ENCODE assay signal across 10 cellular contexts in genomic region chr13:45728759-45729158, GRCh38. TPM values are rescaled to one million over a fixed set of nuclear protein-coding genes. Genes with fewer than 3 reads are reported as not detected.
DNase-seq lines count a peak whose midpoint lies in the region; ATAC-seq and TF ChIP-seq lines count a peak whose summit lies in the region.
"Had no signal": no experiment of that assay in that cellular context is flagged by ENCODE, and none has a peak within 500 bp of the region (broad histone marks: within the 10 kb centered on the region; RNA-seq: fewer than 3 reads in every experiment).

No MANE protein-coding gene starts in this region.

- H3K4me3 ChIP-seq in HFF-Myc (replicated peaks; ENCODE audit: low read depth, low read length), result no peak overlapping the region
- no peak overlapping the region for H3K4me3 ChIP-seq in sigmoid colon

- no peaks in the 10 kb centered on the region for H3K27me3 ChIP-seq in sigmoid colon

- intact Hi-C loops in sigmoid colon (cut with DNase I), result no loop called here

- no peak for TF ChIP-seq POLR2A in sigmoid colon (IDR thresholded peaks at IDR 0.05)

- WGBS in sigmoid colon, 2 donors, result 62% methylated on average over 6 of the region's 6 CpGs

- POLR2A ChIA-PET in GM10248 (lab: Yijun Ruan, JAX), result no interaction called here

- no peak for ATAC-seq in GM21723 (IDR thresholded peaks at IDR 0.05; ENCODE audit: unreplicated experiment)
- ATAC-seq: naive thymus-derived CD4-positive, alpha-beta T cell had no signal

- no peak for TF ChIP-seq EP300 in sigmoid colon (IDR thresholded peaks at IDR 0.05)

- TF ChIP-seq CTCF in GM10248 (IDR thresholded peaks at IDR 0.05; ENCODE audit: control extremely low read depth, extremely low read depth, low read depth, missing control alignments) (peak; percentile 36), HFF-Myc (IDR thresholded peaks at IDR 0.05; ENCODE audit: low read depth, low read length, missing control alignments) (peak; percentile 13), sigmoid colon (IDR thresholded peaks at IDR 0.05) (no peak)

- no peaks in the 10 kb centered on the region for H3K4me1 ChIP-seq in sigmoid colon

- DNase-seq in GM10248 (ENCODE audit: extremely low spot score) (peak; percentile 34), HFF-Myc (ENCODE audit: extremely low read depth, low read depth) (no peak), RPMI8226 (peak; percentile 61), iPS-NIHi7 (ENCODE audit: extremely low spot score) (peak; percentile 84), NCI-H345 (lab: John Stamatoyannopoulos, UW) (no peak), NCI-H510A (lab: John Stamatoyannopoulos, UW) (no peak), sigmoid colon (no peak)
- DNase-seq: naive thymus-derived CD4-positive, alpha-beta T cell had no signal

- H3K36me3 ChIP-seq in sigmoid colon, result no peaks in the 10 kb centered on the region

- CTCF ChIA-PET in GM10248 (lab: Yijun Ruan, JAX), result interaction anchor here (0.8 to 3.0 kb wide), 11 partner anchors 10 to 218 kb away, joined by 3 to 18 read pairs (median 3); no protein-coding TSS in a partner anchor

- no peak overlapping the region for H3K27ac ChIP-seq in sigmoid colon

- H3K9me3 ChIP-seq in sigmoid colon, result no peaks in the 10 kb centered on the region

RNA-seq across cellular contexts. Expression of gene CBY2, which starts 26.6 kb away (rescaled TPM):
- total RNA-seq in sigmoid colon, result not detected
- not detected for polyA plus RNA-seq in sigmoid colon
- total RNA-seq: naive thymus-derived CD4-positive, alpha-beta T cell; T-helper 2 cell treated with Interferon-gamma antibody and Interleukin-4, amounts not matched to agents 100 ng/mL and 5 ng/mL, for 36 hours had no signal

Comparison
In these comparisons a context has a peak if more than half of its experiments do, and no peak if none do; other contexts are left out.
1. DNase-seq: peak in GM10248 (single experiment), RPMI8226 (single experiment) and iPS-NIHi7 (single experiment); none in HFF-Myc (single experiment), NCI-H345 (single experiment), NCI-H510A (single experiment) and sigmoid colon (single experiment).
2. CTCF ChIP-seq: peak in GM10248 (single experiment) and HFF-Myc (single experiment); none in sigmoid colon (0 of 4).